ENCODE assay signal across 8 cellular contexts in the genomic region with DNA sequence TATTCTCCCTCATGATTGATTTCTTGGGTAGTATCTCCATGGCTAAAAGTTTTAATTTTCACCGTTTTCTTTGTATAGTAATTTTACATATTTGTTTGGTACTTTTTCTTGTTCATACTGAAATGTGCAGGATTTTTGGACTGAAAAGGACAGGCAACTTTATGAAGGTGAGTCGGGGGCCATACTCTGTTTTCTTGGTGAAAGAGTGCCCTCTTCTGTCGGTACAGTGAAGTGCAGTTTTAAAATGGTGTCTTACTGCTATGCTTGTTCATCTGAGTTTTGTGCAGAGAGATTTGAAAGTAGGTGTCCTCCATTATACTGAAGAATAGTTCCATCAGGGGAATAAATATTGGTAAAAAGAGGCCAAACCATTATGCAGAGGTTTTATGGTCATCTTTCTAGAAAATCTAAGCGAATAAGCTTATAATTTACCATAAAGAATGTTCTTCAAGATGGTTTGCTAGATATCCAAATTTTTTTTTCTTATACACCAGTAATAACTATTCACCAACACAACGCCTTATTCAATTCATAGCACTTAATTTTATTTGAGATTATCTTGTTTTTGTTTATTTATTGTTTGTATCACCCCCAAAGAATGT. TPM values are rescaled to one million over a fixed set of nuclear protein-coding genes. Genes with fewer than 3 reads are reported as not detected.
DNase-seq lines count a peak whose midpoint lies in the region; ATAC-seq and TF ChIP-seq lines count a peak whose summit lies in the region.

No MANE protein-coding gene starts in this region.

- no peak overlapping the region for H3K4me3 ChIP-seq in thoracic aorta

- DNase-seq in Caki2 (ENCODE audit: low read depth) (peak; percentile 19), Kasumi-1 (lab: John Stamatoyannopoulos, UW) (peak; percentile 51 to 55), SKM-1 treated with dmso at 0.1 percent for 144 hours (lab: John Stamatoyannopoulos, UW; ENCODE audit: unreplicated experiment) (peak; percentile 31), glomerular visceral epithelial cell (ENCODE audit: extremely low spot score) (peak; percentile 40), thoracic aorta (ENCODE audit: low spot score) (no peak), anterior cingulate cortex (lab: John Stamatoyannopoulos, UW) (no peak)

- no peaks in the 10 kb centered on the region for H3K9me3 ChIP-seq in thoracic aorta

- peak; percentile 46 for TF ChIP-seq CTCF in thoracic aorta (IDR thresholded peaks at IDR 0.05)

- ATAC-seq in GM18870 (IDR thresholded peaks at IDR 0.05; ENCODE audit: unreplicated experiment) (peak; percentile 68), thoracic aorta (ENCODE audit: insufficient number of reproducible peaks, low FRiP score, low read depth) (no peak), GM21737 (IDR thresholded peaks at IDR 0.05; ENCODE audit: unreplicated experiment) (no peak)

- no peaks in the 10 kb centered on the region for H3K27me3 ChIP-seq in thoracic aorta (replicated peaks; ENCODE audit: insufficient read depth)

- in situ Hi-C loops in Caki2 (cut with HindIII; ENCODE audit: low pct_unique_long_range_greater_than_20kb, low sequenced_read_pairs): no loop called here

- no peak overlapping the region for H3K27ac ChIP-seq in thoracic aorta

- no peaks in the 10 kb centered on the region for H3K4me1 ChIP-seq in thoracic aorta (ENCODE audit: control insufficient read depth in 1 of 2, low read depth in 2 of 2)

- H3K36me3 ChIP-seq in thoracic aorta: no peaks in the 10 kb centered on the region

RNA-seq across cellular contexts. Expression of a gene that starts 8.7 kb away (rescaled TPM):
- not detected in 2 replicates for total RNA-seq in Caki2 (2014; rRNA removed; shearing (Covaris generic); ENCODE audit: low replicate concordance)
- total RNA-seq in thoracic aorta: not detected

RNA-seq across cellular contexts. Expression of a gene that starts 36.3 kb away (rescaled TPM):
- total RNA-seq in Caki2 (2014; rRNA removed; shearing (Covaris generic); ENCODE audit: low replicate concordance): not detected in 2 replicates
- total RNA-seq in thoracic aorta: not detected

Comparison
In these comparisons a context has a peak if more than half of its experiments do, and no peak if none do; other contexts are left out.
1. DNase-seq: peak in Caki2 (single experiment), Kasumi-1 (2 of 2), SKM-1 treated with dmso at 0.1 percent for 144 hours (single experiment) and glomerular visceral epithelial cell (single experiment); none in thoracic aorta (single experiment) and anterior cingulate cortex (0 of 58).